Comparison of ENCODE assay signal across 1 cellular context in genomic region chr14:70005281-70005805, GRCh38.
TF ChIP-seq lines count a peak whose summit lies in the region.

No MANE protein-coding gene starts in this region.

TF ChIP-seq in HepG2, 621 proteins besides CTCF, POLR2A, EP300 and RAD21 (continued from another document and continues in another):
- peak; percentile 97 for TF ChIP-seq IRF2 (CRISPR knock-in tag; IDR thresholded peaks at IDR 0.05)
- peak; percentile 85 for TF ChIP-seq ELF3 (CRISPR knock-in tag; IDR thresholded peaks at IDR 0.05)
- no peak for TF ChIP-seq STAT6 (CRISPR knock-in tag; IDR thresholded peaks at IDR 0.05; ENCODE audit: borderline replicate concordance)
- TF ChIP-seq ZSCAN21 (CRISPR knock-in tag; IDR thresholded peaks at IDR 0.05; ENCODE audit: borderline replicate concordance) = no peak
- no peak for TF ChIP-seq GTF2F1 (IDR thresholded peaks at IDR 0.05; ENCODE audit: low read length)
- peak; percentile 32; the same call in 1 of the 2 replicates for TF ChIP-seq RERE (CRISPR knock-in tag; IDR thresholded peaks at IDR 0.05; ENCODE audit: low read depth)
- TF ChIP-seq ATM (IDR thresholded peaks at IDR 0.05; ENCODE audit: borderline replicate concordance) = no peak
- TF ChIP-seq ZNF652 (CRISPR knock-in tag; IDR thresholded peaks at IDR 0.05; ENCODE audit: borderline replicate concordance, low read depth) = peak; percentile 82
- TF ChIP-seq ZXDC (CRISPR knock-in tag; IDR thresholded peaks at IDR 0.05) = no peak; the same call in 1 of the 2 replicates
- no peak for TF ChIP-seq ZNF841 (CRISPR knock-in tag; IDR thresholded peaks at IDR 0.05; ENCODE audit: borderline replicate concordance)
- no peak; the same call in 1 of the 2 replicates for TF ChIP-seq KDM5A (IDR thresholded peaks at IDR 0.05; ENCODE audit: borderline replicate concordance, low read length)
- no peak for TF ChIP-seq ZNF879 (CRISPR knock-in tag; IDR thresholded peaks at IDR 0.05)
- peak; percentile 33; the same call in 1 of the 2 replicates for TF ChIP-seq NR2C2 (CRISPR knock-in tag; IDR thresholded peaks at IDR 0.05; ENCODE audit: borderline replicate concordance)
- no peak for TF ChIP-seq NR1H2 (CRISPR knock-in tag; IDR thresholded peaks at IDR 0.05; ENCODE audit: borderline replicate concordance, low read depth)
- TF ChIP-seq SSRP1 (CRISPR knock-in tag; IDR thresholded peaks at IDR 0.05) = peak; percentile 90
- peak; percentile 83 for TF ChIP-seq MNT (IDR thresholded peaks at IDR 0.05)
- no peak for TF ChIP-seq DNMT3B (CRISPR knock-in tag; conservative IDR thresholded peaks at IDR 0.05)
- no peak for TF ChIP-seq ZBTB46 (CRISPR knock-in tag; IDR thresholded peaks at IDR 0.05; ENCODE audit: borderline replicate concordance)
- no peak for TF ChIP-seq ZZZ3 (CRISPR knock-in tag; IDR thresholded peaks at IDR 0.05; ENCODE audit: borderline replicate concordance)
- no peak for TF ChIP-seq PLRG1 (conservative IDR thresholded peaks at IDR 0.05)
- peak; percentile 40; the same call in 1 of the 2 replicates for TF ChIP-seq HHEX (CRISPR knock-in tag; IDR thresholded peaks at IDR 0.05)
- TF ChIP-seq BORCS8-MEF2B (CRISPR knock-in tag; IDR thresholded peaks at IDR 0.05) = peak; percentile 42
- TF ChIP-seq ZC3H13 (CRISPR knock-in tag; IDR thresholded peaks at IDR 0.05) = no peak
- TF ChIP-seq SRSF1 (optimal IDR thresholded peaks at IDR 0.05; ENCODE audit: low read depth, low read length) = no peak
- no peak for TF ChIP-seq ZFP62 (CRISPR knock-in tag; IDR thresholded peaks at IDR 0.05)
- no peak for TF ChIP-seq ZNF563 (CRISPR knock-in tag; IDR thresholded peaks at IDR 0.05)
- TF ChIP-seq ZNF710 (CRISPR knock-in tag; IDR thresholded peaks at IDR 0.05; ENCODE audit: borderline replicate concordance) = peak; percentile 97
- no peak for TF ChIP-seq STAT5B (CRISPR knock-in tag; IDR thresholded peaks at IDR 0.05)
- no peak for TF ChIP-seq REL (CRISPR knock-in tag; conservative IDR thresholded peaks at IDR 0.05)
- TF ChIP-seq NCOR1 (IDR thresholded peaks at IDR 0.05; ENCODE audit: borderline replicate concordance, low read length) = peak; percentile 75; the same call in 1 of the 2 replicates
- TF ChIP-seq ZNF33B (CRISPR knock-in tag; IDR thresholded peaks at IDR 0.05) = no peak
- TF ChIP-seq GMEB2 (CRISPR knock-in tag; IDR thresholded peaks at IDR 0.05; ENCODE audit: low read depth) = no peak
- TF ChIP-seq ZMYM3 (CRISPR knock-in tag; IDR thresholded peaks at IDR 0.05) = peak; percentile 72; the same call in 1 of the 2 replicates
- no peak for TF ChIP-seq ZNF572 (CRISPR knock-in tag; IDR thresholded peaks at IDR 0.05)
- 0 out of 2 replicates have a peak, but pooled peaks have one; percentile 19 for TF ChIP-seq TFE3 (CRISPR knock-in tag; IDR thresholded peaks at IDR 0.05)
- TF ChIP-seq NFYC (CRISPR knock-in tag; IDR thresholded peaks at IDR 0.05) = peak; percentile 5; the same call in 1 of the 2 replicates
- TF ChIP-seq SRSF9 (IDR thresholded peaks at IDR 0.05; ENCODE audit: borderline replicate concordance, insufficient read depth, low read depth, low read length, poor library complexity, severe bottlenecking) = no peak
